9 cellular contexts compared by ENCODE assay signal in genomic region chr16:57600048-57600835, GRCh38. TPM values are rescaled to one million over a fixed set of nuclear protein-coding genes. Genes with fewer than 3 reads are reported as not detected.
DNase-seq lines count a peak whose midpoint lies in the region; ATAC-seq and TF ChIP-seq lines count a peak whose summit lies in the region.
"Had no signal": no experiment of that assay in that cellular context is flagged by ENCODE, and none has a peak within 500 bp of the region (broad histone marks: within the 10 kb centered on the region; RNA-seq: fewer than 3 reads in every experiment).

No MANE protein-coding gene starts in this region.

- no peaks in the 10 kb centered on the region for H3K36me3 Mint-ChIP-seq in GM23338 (ENCODE audit: low read depth)
- peaks cover 8 to 10% of the 10 kb centered on the region in 2 donors for H3K36me3 Mint-ChIP-seq in stimulated activated naive B cell treated with anti-CD40 and anti-IgM and Interleukin-4, amounts not matched to agents 10 μg/mL and 1 μg/mL and 100 μg/mL, for 72 hours
- H3K36me3 Mint-ChIP-seq in activated T-helper 2 cell treated with anti-CD3 and anti-CD28 coated beads, Interferon-gamma antibody, Interleukin-2, Interleukin-4, amounts not matched to agents 10 μg/mL and 5 μg/mL and 100 μg/mL, durations not matched to agents 14 hours and 24 hours and 36 hours (ENCODE audit: low read depth): peaks cover 6% of the 10 kb centered on the region

- TF ChIP-seq CTCF in GM23338 (conservative IDR thresholded peaks at IDR 0.05; ENCODE audit: low read depth in 2 of 2) (peak; percentile 59 to 96), brain microvascular endothelial cell (IDR thresholded peaks at IDR 0.05; ENCODE audit: low read depth, low read length, missing control alignments) (peak; percentile 83)

- H3K36me3 ChIP-seq in GM23338 (ENCODE audit: insufficient read depth): no peaks in the 10 kb centered on the region
- H3K36me3 ChIP-seq in brain microvascular endothelial cell (replicated peaks): no peaks in the 10 kb centered on the region

- H3K27ac ChIP-seq in GM23338 (ENCODE audit: low read depth): 0 out of 2 replicates have a peak overlapping the region, but pooled peaks have one; percentile 9
- no peak overlapping the region for H3K27ac ChIP-seq in brain microvascular endothelial cell

- no peak overlapping the region for H3K27ac Mint-ChIP-seq in GM23338
- no peak overlapping the region for H3K27ac Mint-ChIP-seq in stimulated activated naive B cell treated with anti-CD40 and anti-IgM and Interleukin-4, amounts not matched to agents 10 μg/mL and 1 μg/mL and 100 μg/mL, for 72 hours
- no peak overlapping the region for H3K27ac Mint-ChIP-seq in activated T-helper 2 cell treated with anti-CD3 and anti-CD28 coated beads, Interferon-gamma antibody, Interleukin-2, Interleukin-4, amounts not matched to agents 10 μg/mL and 5 μg/mL and 100 μg/mL, durations not matched to agents 14 hours and 24 hours and 36 hours

- H3K27me3 ChIP-seq in GM23338 (ENCODE audit: insufficient read depth) (no peaks in the 10 kb centered on the region), brain microvascular endothelial cell (replicated peaks) (no peaks in the 10 kb centered on the region)

- H4K20me1 ChIP-seq in GM23338 (replicated peaks; ENCODE audit: insufficient read depth): no peaks in the 10 kb centered on the region

- H3K4me3 ChIP-seq in GM23338 (no peak overlapping the region), brain microvascular endothelial cell (ENCODE audit: low read depth, low read length) (no peak overlapping the region)

- DNase-seq in Caki2 (ENCODE audit: low read depth) (peak; percentile 68), GM23338 (ENCODE audit: low spot score) (peak; percentile 88), OCI-M1 (lab: John Stamatoyannopoulos, UW) (peak; percentile 21), brain microvascular endothelial cell (peak; percentile 17), left colon (peak in 1 of 2 donors; percentile 69), GOT3 (lab: John Stamatoyannopoulos, UW) (no peak)
- no peak for DNase-seq in stimulated activated naive B cell treated with anti-CD40 and anti-IgM and Interleukin-4, amounts not matched to agents 10 μg/mL and 1 μg/mL and 100 μg/mL, for 72 hours
- no peak for DNase-seq in activated T-helper 2 cell treated with anti-CD3 and anti-CD28 coated beads, Interferon-gamma antibody, Interleukin-2, Interleukin-4, amounts not matched to agents 10 μg/mL and 5 μg/mL and 100 μg/mL, durations not matched to agents 14 hours and 24 hours and 36 hours (ENCODE audit: low spot score)

- no peaks in the 10 kb centered on the region for H3K4me1 Mint-ChIP-seq in GM23338
- peaks cover 16 to 21% of the 10 kb centered on the region in 2 donors for H3K4me1 Mint-ChIP-seq in stimulated activated naive B cell treated with anti-CD40 and anti-IgM and Interleukin-4, amounts not matched to agents 10 μg/mL and 1 μg/mL and 100 μg/mL, for 72 hours
- H3K4me1 Mint-ChIP-seq in activated T-helper 2 cell treated with anti-CD3 and anti-CD28 coated beads, Interferon-gamma antibody, Interleukin-2, Interleukin-4, amounts not matched to agents 10 μg/mL and 5 μg/mL and 100 μg/mL, durations not matched to agents 14 hours and 24 hours and 36 hours (ENCODE audit: low read depth): peaks cover 49% of the 10 kb centered on the region

- H2AFZ ChIP-seq in GM23338: peak overlapping the region; percentile 74

- H3K4me1 ChIP-seq in GM23338 (ENCODE audit: insufficient read depth): 0 out of 2 replicates have a peak, but pooled peaks cover 4% of the 10 kb centered on the region

- peak; percentile 100 for ATAC-seq in GM23338
- peak; percentile 98 for ATAC-seq in left colon
- peak; percentile 18 to 33 for ATAC-seq in stimulated activated naive B cell treated with anti-CD40 and anti-IgM and Interleukin-4, amounts not matched to agents 10 μg/mL and 1 μg/mL and 100 μg/mL, for 72 hours (replicated peaks)

- no peaks in the 10 kb centered on the region for H3F3A ChIP-seq in GM23338 (replicated peaks; ENCODE audit: low read depth)

- peaks cover 9% of the 10 kb centered on the region for H3K27me3 Mint-ChIP-seq in GM23338 (ENCODE audit: insufficient read depth, low read depth, poor library complexity)
- H3K27me3 Mint-ChIP-seq in stimulated activated naive B cell treated with anti-CD40 and anti-IgM and Interleukin-4, amounts not matched to agents 10 μg/mL and 1 μg/mL and 100 μg/mL, for 72 hours: peaks cover 9 to 13% of the 10 kb centered on the region in 2 donors
- peaks cover 7% of the 10 kb centered on the region for H3K27me3 Mint-ChIP-seq in activated T-helper 2 cell treated with anti-CD3 and anti-CD28 coated beads, Interferon-gamma antibody, Interleukin-2, Interleukin-4, amounts not matched to agents 10 μg/mL and 5 μg/mL and 100 μg/mL, durations not matched to agents 14 hours and 24 hours and 36 hours (ENCODE audit: low read depth)
- H3K27me3 Mint-ChIP-seq: T-cell had no signal

- in situ Hi-C loops in Caki2 (cut with HindIII; ENCODE audit: low pct_unique_long_range_greater_than_20kb, low sequenced_read_pairs): no loop called here
- in situ Hi-C loops in brain microvascular endothelial cell (cut with HindIII; ENCODE audit: low pct_ligation_motif_present, low sequenced_read_pairs): no loop called here

- H3K4me3 Mint-ChIP-seq in GM23338: no peak overlapping the region
- no peak overlapping the region for H3K4me3 Mint-ChIP-seq in stimulated activated naive B cell treated with anti-CD40 and anti-IgM and Interleukin-4, amounts not matched to agents 10 μg/mL and 1 μg/mL and 100 μg/mL, for 72 hours
- no peak overlapping the region for H3K4me3 Mint-ChIP-seq in activated T-helper 2 cell treated with anti-CD3 and anti-CD28 coated beads, Interferon-gamma antibody, Interleukin-2, Interleukin-4, amounts not matched to agents 10 μg/mL and 5 μg/mL and 100 μg/mL, durations not matched to agents 14 hours and 24 hours and 36 hours (ENCODE audit: low read depth)

- peak overlapping the region; percentile 26; the same call in 1 of the 2 replicates for H3K4me2 ChIP-seq in GM23338

- no peaks in the 10 kb centered on the region for H3K79me2 ChIP-seq in GM23338 (replicated peaks; ENCODE audit: insufficient read depth)

- H3K9me2 ChIP-seq in GM23338 (ENCODE audit: insufficient read depth): no peaks in the 10 kb centered on the region

- H3K9me3 Mint-ChIP-seq in GM23338: peaks cover 3% of the 10 kb centered on the region; the same call in 1 of the 3 replicates
- peaks cover 4 to 7% of the 10 kb centered on the region in 2 donors for H3K9me3 Mint-ChIP-seq in stimulated activated naive B cell treated with anti-CD40 and anti-IgM and Interleukin-4, amounts not matched to agents 10 μg/mL and 1 μg/mL and 100 μg/mL, for 72 hours
- peaks cover 19% of the 10 kb centered on the region for H3K9me3 Mint-ChIP-seq in activated T-helper 2 cell treated with anti-CD3 and anti-CD28 coated beads, Interferon-gamma antibody, Interleukin-2, Interleukin-4, amounts not matched to agents 10 μg/mL and 5 μg/mL and 100 μg/mL, durations not matched to agents 14 hours and 24 hours and 36 hours

- intact Hi-C loops in left colon (cut with DNase I, micrococcal nuclease): no loop called here
- intact Hi-C loops in activated T-helper 2 cell treated with anti-CD3 and anti-CD28 coated beads, Interferon-gamma antibody, Interleukin-2, Interleukin-4, amounts not matched to agents 10 μg/mL and 5 μg/mL and 100 μg/mL, durations not matched to agents 14 hours and 24 hours and 36 hours (cut with micrococcal nuclease): loop anchor here (1.0 to 10.0 kb wide), 4 partner anchors 15 to 665 kb away; partner anchors contain the start of gene HERPUD1

RNA-seq across cellular contexts. Expression of gene ADGRG1, which starts 28.2 kb away (rescaled TPM):
- total RNA-seq in Caki2 (2014; rRNA removed; shearing (Covaris generic); ENCODE audit: low replicate concordance): 32.2 and 37.7 TPM in 2 replicates
- 0.12 and 0.14 TPM in 2 replicates for total RNA-seq in GM23338 (2014; rRNA removed; shearing (Covaris generic))
- 0.09 and 0.47 TPM in 2 replicates for polyA plus RNA-seq in GM23338 (2016; fragmentation: Nextera tagmentation; extraction: Ambion mirVana)
- total RNA-seq in left colon: 100 to 1,000 TPM in 1 of 2 donors, 10 to 100 TPM in 1; 81.2 to 111 TPM
- total RNA-seq in activated T-helper 2 cell treated with anti-CD3 and anti-CD28 coated beads, Interferon-gamma antibody, Interleukin-2, Interleukin-4, amounts not matched to agents 10 μg/mL and 5 μg/mL and 100 μg/mL, durations not matched to agents 14 hours and 24 hours and 36 hours: 1.8 and 1.9 TPM in 2 replicates

RNA-seq across cellular contexts. Expression of gene ADGRG5, which starts 57.8 kb away (rescaled TPM):
- not detected in 2 replicates for total RNA-seq in Caki2 (2014; rRNA removed; shearing (Covaris generic); ENCODE audit: low replicate concordance)
- total RNA-seq in GM23338 (2014; rRNA removed; shearing (Covaris generic)): 5.5 and 11.1 TPM in 2 replicates
- 2.2 and 2.6 TPM in 2 replicates for polyA plus RNA-seq in GM23338 (2016; fragmentation: Nextera tagmentation; extraction: Ambion mirVana)
- total RNA-seq in left colon: 1 to 10 TPM; 2.0 to 2.7 TPM
- 2.1 and 2.8 TPM in 2 replicates for total RNA-seq in activated T-helper 2 cell treated with anti-CD3 and anti-CD28 coated beads, Interferon-gamma antibody, Interleukin-2, Interleukin-4, amounts not matched to agents 10 μg/mL and 5 μg/mL and 100 μg/mL, durations not matched to agents 14 hours and 24 hours and 36 hours

Comparison
In these comparisons a context has a peak if more than half of its experiments do, and no peak if none do; other contexts are left out.
1. DNase-seq: peak in Caki2 (single experiment), GM23338 (single experiment), OCI-M1 (single experiment) and brain microvascular endothelial cell (single experiment); none in stimulated activated naive B cell treated with anti-CD40 and anti-IgM and Interleukin-4, amounts not matched to agents 10 μg/mL and 1 μg/mL and 100 μg/mL, for 72 hours (single experiment), GOT3 (single experiment) and activated T-helper 2 cell treated with anti-CD3 and anti-CD28 coated beads, Interferon-gamma antibody, Interleukin-2, Interleukin-4, amounts not matched to agents 10 μg/mL and 5 μg/mL and 100 μg/mL, durations not matched to agents 14 hours and 24 hours and 36 hours (single experiment).
2. ATAC-seq: peak in every context shown above with its lines; median percentile 100 in GM23338; 98 in left colon; 26 in stimulated activated naive B cell treated with anti-CD40 and anti-IgM and Interleukin-4, amounts not matched to agents 10 μg/mL and 1 μg/mL and 100 μg/mL, for 72 hours.
3. RNA of gene ADGRG1, which starts 28.2 kb away (total RNA-seq): 81.2 to 111 TPM in left colon and 32.2 to 37.7 TPM in Caki2; 1.8 to 1.9 TPM in activated T-helper 2 cell treated with anti-CD3 and anti-CD28 coated beads, Interferon-gamma antibody, Interleukin-2, Interleukin-4, amounts not matched to agents 10 μg/mL and 5 μg/mL and 100 μg/mL, durations not matched to agents 14 hours and 24 hours and 36 hours and 0.12 to 0.14 TPM in GM23338; every median in the first group is over 10 times any median in the second.